In genomic region chr12:12315838-12316237, GRCh38 we compare ENCODE assay signal across 29 cellular contexts.
"Had no signal": no experiment of that assay in that cellular context is flagged by ENCODE, and none has a peak within 500 bp of the region (broad histone marks: within the 10 kb centered on the region; RNA-seq: fewer than 3 reads in every experiment).

No MANE protein-coding gene starts in this region.

- H3K36me3 ChIP-seq: adrenal gland, Peyer's patch, SJSA1 had no signal

- H3K4me1 ChIP-seq: adrenal gland had no signal

- H3K4me2 ChIP-seq: SK-N-SH had no signal

- H3K9ac ChIP-seq: SK-N-SH had no signal

- FAIRE-seq: astrocyte, bronchial epithelial cell, K562, TTC549 had no signal

- H3K9me3 Mint-ChIP-seq: activated CD4-positive, alpha-beta T cell treated with anti-CD3 and anti-CD28 coated beads, Interleukin-2, amount 10 ng/mL, durations not matched to agents 24 days and 14 days; activated naive CD4-positive, alpha-beta T cell treated with anti-CD3 and anti-CD28 coated beads for 36 hours; activated naive CD4-positive, alpha-beta T cell treated with anti-CD3 and anti-CD28 coated beads, Interleukin-2, amount 50 U/mL, for 72 hours; activated T-cell treated with anti-CD3 and anti-CD28 coated beads, Interleukin-2, amount 50 U/mL, for 4 hours; activated T-helper 1 cell treated with anti-CD3 and anti-CD28 coated beads, Interleukin-12 subunit alpha, Interleukin-12 subunit beta, Interleukin-2, Interleukin-4 antibody, amounts not matched to agents 30 ng/mL and 10 ng/mL and 1 ng/mL, durations not matched to agents 14 hours and 24 hours and 36 hours; T-helper 1 cell treated with Interleukin-12 subunit alpha and Interleukin-12 subunit beta and Interleukin-4 antibody, amounts not matched to agents 30 μg/mL and 1 μg/mL, for 36 hours; T-helper 2 cell treated with Interferon-gamma antibody and Interleukin-4, amounts not matched to agents 5 μg/mL and 100 μg/mL, for 36 hours had no signal

- H3K36me3 Mint-ChIP-seq: brain had no signal

- ATAC-seq: activated naive CD4-positive, alpha-beta T cell treated with anti-CD3 and anti-CD28 coated beads, Interleukin-2, amount 50 U/mL, for 72 hours; activated T-cell treated with anti-CD3 and anti-CD28 coated beads, Interleukin-2, amount 50 U/mL, for 4 hours; K562; PC-3 had no signal

- H3K27me3 Mint-ChIP-seq: brain had no signal

- H3K9me3 ChIP-seq: adrenal gland, Peyer's patch, SJSA1, SK-N-SH had no signal

- H3K4me3 ChIP-seq: adrenal gland, K562, Peyer's patch, SJSA1 had no signal

- H3K4me3 Mint-ChIP-seq: activated CD4-positive, alpha-beta T cell treated with anti-CD3 and anti-CD28 coated beads, Interleukin-2, amount 10 ng/mL, durations not matched to agents 24 days and 14 days; activated naive CD4-positive, alpha-beta T cell treated with anti-CD3 and anti-CD28 coated beads for 36 hours; activated T-cell treated with anti-CD3 and anti-CD28 coated beads, Interleukin-2, amount 50 U/mL, for 4 hours; activated T-helper 1 cell treated with anti-CD3 and anti-CD28 coated beads, Interleukin-12 subunit alpha, Interleukin-12 subunit beta, Interleukin-2, Interleukin-4 antibody, amounts not matched to agents 30 ng/mL and 10 ng/mL and 1 ng/mL, durations not matched to agents 14 hours and 24 hours and 36 hours; brain; T-helper 1 cell treated with Interleukin-12 subunit alpha and Interleukin-12 subunit beta and Interleukin-4 antibody, amounts not matched to agents 30 μg/mL and 1 μg/mL, for 36 hours; T-helper 2 cell treated with Interferon-gamma antibody and Interleukin-4, amounts not matched to agents 5 μg/mL and 100 μg/mL, for 36 hours had no signal

- H3K27ac Mint-ChIP-seq: activated CD4-positive, alpha-beta T cell treated with anti-CD3 and anti-CD28 coated beads, Interleukin-2, amount 10 ng/mL, durations not matched to agents 24 days and 14 days; activated naive CD4-positive, alpha-beta T cell treated with anti-CD3 and anti-CD28 coated beads for 36 hours; activated naive CD4-positive, alpha-beta T cell treated with anti-CD3 and anti-CD28 coated beads, Interleukin-2, amount 50 U/mL, for 72 hours; activated T-helper 1 cell treated with anti-CD3 and anti-CD28 coated beads, Interleukin-12 subunit alpha, Interleukin-12 subunit beta, Interleukin-2, Interleukin-4 antibody, amounts not matched to agents 30 ng/mL and 10 ng/mL and 1 ng/mL, durations not matched to agents 14 hours and 24 hours and 36 hours; T-helper 1 cell treated with Interleukin-12 subunit alpha and Interleukin-12 subunit beta and Interleukin-4 antibody, amounts not matched to agents 30 μg/mL and 1 μg/mL, for 36 hours; T-helper 2 cell treated with Interferon-gamma antibody and Interleukin-4, amounts not matched to agents 5 μg/mL and 100 μg/mL, for 36 hours had no signal

- DNase-seq: activated CD4-positive, alpha-beta T cell treated with anti-CD3 and anti-CD28 coated beads, Interleukin-2, amount 10 ng/mL, durations not matched to agents 24 days and 14 days; activated CD4-positive, alpha-beta T cell treated with anti-CD3 and anti-CD28 coated beads, Interleukin-2, amount 50 U/mL, for 48 hours; activated CD8-positive, alpha-beta memory T cell treated with anti-CD3 and anti-CD28 coated beads, Interleukin-2, amount 50 U/mL, for 4 hours; activated gamma-delta T cell treated with Interleukin-2 at 50 U/mL for 16 hours; activated naive CD4-positive, alpha-beta T cell treated with anti-CD3 and anti-CD28 coated beads for 36 hours; activated T-cell treated with anti-CD3 and anti-CD28 coated beads for 4 hours; activated T-cell treated with anti-CD3 and anti-CD28 coated beads, Interleukin-2, amount 50 U/mL, for 4 hours; adrenal gland; NCI-H1105; NCI-H1417 treated with DMSO at 0.1 percent for 48 hours; NCI-H1694; NCI-H1930; NCI-H345; NCI-H524 treated with DMSO at 0.1 percent for 48 hours; PC-3; Peyer's patch; RPMI8226; SHP77 treated with DMSO at 0.1 percent for 48 hours; SK-N-SH had no signal

- H3K27ac ChIP-seq: adrenal gland, SJSA1 had no signal

- H3K27me3 ChIP-seq: adrenal gland, Peyer's patch, SJSA1 had no signal
